Comparison of ENCODE assay signal across 11 cellular contexts in the genomic region with DNA sequence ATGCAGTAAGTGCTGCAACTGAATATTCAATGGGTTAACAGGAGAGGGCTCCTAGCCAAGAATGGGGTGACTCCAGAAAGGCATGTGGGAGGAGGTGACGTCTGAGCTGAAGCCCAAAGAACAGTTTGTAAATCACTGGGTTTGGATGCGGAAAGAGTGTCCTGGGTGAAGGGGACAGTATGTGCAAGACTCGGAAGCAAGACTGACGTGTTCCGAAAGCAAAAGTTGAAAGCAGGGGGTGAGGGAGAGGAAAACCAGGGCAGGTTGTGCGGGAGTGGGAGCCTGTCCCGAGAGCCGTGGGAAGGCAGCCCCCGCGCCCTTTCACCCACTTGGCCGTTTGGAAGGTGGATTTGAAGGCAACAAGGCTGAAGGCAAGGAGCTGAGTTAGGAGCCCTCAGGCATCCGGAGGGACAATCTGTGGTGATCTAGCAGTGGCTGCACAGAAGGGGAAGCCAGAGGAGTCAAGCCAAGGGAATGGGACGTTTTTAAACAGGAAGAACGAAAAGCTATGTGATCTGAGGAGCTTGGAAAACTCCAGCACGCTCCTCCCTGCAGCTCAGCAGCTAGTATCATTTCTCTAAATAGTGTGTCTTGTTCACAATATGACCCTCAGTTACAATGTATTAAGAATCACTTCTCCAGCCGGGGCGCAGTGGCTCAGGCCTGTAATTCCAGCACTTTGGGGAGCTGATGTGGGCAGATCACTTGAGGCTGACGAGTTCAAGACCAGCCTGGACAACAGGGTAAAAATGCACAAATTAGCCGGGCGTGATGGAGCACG. TPM values are rescaled to one million over a fixed set of nuclear protein-coding genes. Genes with fewer than 3 reads are reported as not detected.
DNase-seq lines count a peak whose midpoint lies in the region; ATAC-seq and TF ChIP-seq lines count a peak whose summit lies in the region.
"Had no signal": no experiment of that assay in that cellular context is flagged by ENCODE, and none has a peak within 500 bp of the region (broad histone marks: within the 10 kb centered on the region; RNA-seq: fewer than 3 reads in every experiment).

No MANE protein-coding gene starts in this region.

- H3K9me3 Mint-ChIP-seq in natural killer cell treated with Interleukin-12 subunit alpha and Interleukin-12 subunit beta and Interleukin-15 and Interleukin-18, amount 100 ng/mL, for 72 hours = no peaks in the 10 kb centered on the region
- no peaks in the 10 kb centered on the region for H3K9me3 Mint-ChIP-seq in natural killer cell
- H3K9me3 Mint-ChIP-seq in neural crest cell = no peaks in the 10 kb centered on the region
- no peaks in the 10 kb centered on the region for H3K9me3 Mint-ChIP-seq in activated CD8-positive, alpha-beta memory T cell treated with anti-CD3 and anti-CD28 coated beads, Interleukin-2, amount 10 ng/mL, durations not matched to agents 7 days and 5 days (ENCODE audit: low read depth)
- H3K9me3 Mint-ChIP-seq: memory B cell had no signal

- DNase-seq in natural killer cell treated with Interleukin-12 subunit alpha and Interleukin-12 subunit beta and Interleukin-15 and Interleukin-18, amount 100 ng/mL, for 72 hours (ENCODE audit: low spot score) = peak; percentile 22
- DNase-seq in natural killer cell (no peak), fibroblast of the conjunctiva (ENCODE audit: low read depth) (peak; percentile 27), neural crest cell (ENCODE audit: low read depth, low spot score) (no peak), aorta (peak in 1 of 2 donors; percentile 86), SKM-1 (lab: John Stamatoyannopoulos, UW; ENCODE audit: unreplicated experiment) (no peak)
- DNase-seq in activated CD8-positive, alpha-beta memory T cell treated with anti-CD3 and anti-CD28 coated beads, Interleukin-2, amount 10 ng/mL, durations not matched to agents 7 days and 5 days = no peak

- no peak for ATAC-seq in natural killer cell treated with Interleukin-12 subunit alpha and Interleukin-12 subunit beta and Interleukin-15 and Interleukin-18, amount 100 ng/mL, for 72 hours
- no peak for ATAC-seq in natural killer cell
- ATAC-seq in aorta (ENCODE audit: low FRiP score) = peak; percentile 79
- no peak for ATAC-seq in activated CD8-positive, alpha-beta memory T cell treated with anti-CD3 and anti-CD28 coated beads, Interleukin-2, amount 10 ng/mL, durations not matched to agents 7 days and 5 days
- no peak for ATAC-seq in GM21737 (IDR thresholded peaks at IDR 0.05; ENCODE audit: unreplicated experiment)

- peaks cover 7 to 9% of the 10 kb centered on the region in 2 donors for H3K27me3 Mint-ChIP-seq in natural killer cell treated with Interleukin-12 subunit alpha and Interleukin-12 subunit beta and Interleukin-15 and Interleukin-18, amount 100 ng/mL, for 72 hours
- H3K27me3 Mint-ChIP-seq in natural killer cell (ENCODE audit: low read depth in 2 of 2) (peaks cover 0 to 6% of the 10 kb centered on the region in 2 donors), neural crest cell (ENCODE audit: low read depth) (no peaks in the 10 kb centered on the region)
- peaks cover 11% of the 10 kb centered on the region for H3K27me3 Mint-ChIP-seq in activated CD8-positive, alpha-beta memory T cell treated with anti-CD3 and anti-CD28 coated beads, Interleukin-2, amount 10 ng/mL, durations not matched to agents 7 days and 5 days

- no peaks in the 10 kb centered on the region for H3K4me1 ChIP-seq in aorta (ENCODE audit: control insufficient read depth in 1 of 2, insufficient read depth in 2 of 2, low read length in 2 of 2)

- H3K4me3 Mint-ChIP-seq in natural killer cell treated with Interleukin-12 subunit alpha and Interleukin-12 subunit beta and Interleukin-15 and Interleukin-18, amount 100 ng/mL, for 72 hours = no peak overlapping the region
- H3K4me3 Mint-ChIP-seq in natural killer cell (no peak overlapping the region), neural crest cell (no peak overlapping the region)
- H3K4me3 Mint-ChIP-seq in activated CD8-positive, alpha-beta memory T cell treated with anti-CD3 and anti-CD28 coated beads, Interleukin-2, amount 10 ng/mL, durations not matched to agents 7 days and 5 days = no peak overlapping the region
- H3K4me3 Mint-ChIP-seq: memory B cell had no signal

- no peaks in the 10 kb centered on the region for H3K36me3 Mint-ChIP-seq in natural killer cell treated with Interleukin-12 subunit alpha and Interleukin-12 subunit beta and Interleukin-15 and Interleukin-18, amount 100 ng/mL, for 72 hours
- no peaks in the 10 kb centered on the region for H3K36me3 Mint-ChIP-seq in natural killer cell
- no peaks in the 10 kb centered on the region for H3K36me3 Mint-ChIP-seq in neural crest cell (ENCODE audit: low read depth)
- no peaks in the 10 kb centered on the region for H3K36me3 Mint-ChIP-seq in activated CD8-positive, alpha-beta memory T cell treated with anti-CD3 and anti-CD28 coated beads, Interleukin-2, amount 10 ng/mL, durations not matched to agents 7 days and 5 days
- H3K36me3 Mint-ChIP-seq: memory B cell had no signal

- no peaks in the 10 kb centered on the region for H3K36me3 ChIP-seq in aorta (ENCODE audit: control insufficient read depth in 1 of 2, insufficient read depth in 2 of 2, low read length in 1 of 2)

- no peak overlapping the region for H3K27ac Mint-ChIP-seq in natural killer cell treated with Interleukin-12 subunit alpha and Interleukin-12 subunit beta and Interleukin-15 and Interleukin-18, amount 100 ng/mL, for 72 hours
- no peak overlapping the region for H3K27ac Mint-ChIP-seq in natural killer cell
- H3K27ac Mint-ChIP-seq in neural crest cell (ENCODE audit: unreplicated experiment) = peak overlapping the region; percentile 64
- H3K27ac Mint-ChIP-seq in activated CD8-positive, alpha-beta memory T cell treated with anti-CD3 and anti-CD28 coated beads, Interleukin-2, amount 10 ng/mL, durations not matched to agents 7 days and 5 days = no peak overlapping the region
- H3K27ac Mint-ChIP-seq: memory B cell had no signal

- H3K4me1 Mint-ChIP-seq in natural killer cell treated with Interleukin-12 subunit alpha and Interleukin-12 subunit beta and Interleukin-15 and Interleukin-18, amount 100 ng/mL, for 72 hours (ENCODE audit: low read depth in 2 of 2) = no peaks in the 10 kb centered on the region
- H3K4me1 Mint-ChIP-seq in natural killer cell (no peaks in the 10 kb centered on the region), neural crest cell (peaks cover 29% of the 10 kb centered on the region)
- H3K4me1 Mint-ChIP-seq in activated CD8-positive, alpha-beta memory T cell treated with anti-CD3 and anti-CD28 coated beads, Interleukin-2, amount 10 ng/mL, durations not matched to agents 7 days and 5 days = peaks cover 7% of the 10 kb centered on the region

- peak overlapping the region in 1 of 2 donors; percentile 77 for H3K27ac ChIP-seq in aorta (ENCODE audit: low read depth in 1 of 2, low read length in 2 of 2)
- H3K27ac ChIP-seq: A549 had no signal

- H3K9me3 ChIP-seq in aorta (ENCODE audit: control insufficient read depth, low read length) = no peaks in the 10 kb centered on the region
- H3K9me3 ChIP-seq: A549 had no signal

- peak overlapping the region; percentile 14 to 43 for H3K4me3 ChIP-seq in aorta (ENCODE audit: low read length in 2 of 2)
- H3K4me3 ChIP-seq: A549 had no signal

- intact Hi-C loops in natural killer cell (cut with micrococcal nuclease) (no loop called here), aorta (cut with DNase I) (no loop called here)

- TF ChIP-seq CTCF in natural killer cell (IDR thresholded peaks at IDR 0.05) (no peak), neural crest cell (conservative IDR thresholded peaks at IDR 0.05) (no peak)

- no peaks in the 10 kb centered on the region for H3K27me3 ChIP-seq in aorta (ENCODE audit: control insufficient read depth in 1 of 2, insufficient read depth in 2 of 2, low read length in 1 of 2)

- WGBS in aorta, 2 donors = 18 to 20% methylated on average over 21 of the region's 21 CpGs

- CTCF ChIA-PET in activated CD8-positive, alpha-beta memory T cell treated with anti-CD3 and anti-CD28 coated beads, Interleukin-2, amount 10 ng/mL, durations not matched to agents 7 days and 5 days (lab: Charles Lee) = no interaction called here

RNA-seq across cellular contexts. Expression of a gene that starts 7.7 kb away (rescaled TPM):
- not detected for total RNA-seq in natural killer cell treated with Interleukin-12 subunit alpha and Interleukin-12 subunit beta and Interleukin-15 and Interleukin-18, amount 100 ng/mL, for 72 hours
- not detected for total RNA-seq in natural killer cell
- total RNA-seq in neural crest cell = 0.34 and 0.86 TPM in 2 replicates
- under 1 TPM; 0.33 to 0.52 TPM for total RNA-seq in aorta
- under 1 TPM in 1 of 2 donors, not detected in 1; 0.18 TPM for polyA plus RNA-seq in aorta
- total RNA-seq in activated CD8-positive, alpha-beta memory T cell treated with anti-CD3 and anti-CD28 coated beads, Interleukin-2, amount 10 ng/mL, durations not matched to agents 7 days and 5 days = not detected
- total RNA-seq: activated CD8-positive, alpha-beta memory T cell treated with anti-CD3 and anti-CD28 coated beads for 36 hours had no signal
- polyA plus RNA-seq: A549 had no signal

RNA-seq across cellular contexts. Expression of a gene that starts 57.5 kb away (rescaled TPM):
- 100 to 1,000 TPM; 122 to 163 TPM for total RNA-seq in natural killer cell treated with Interleukin-12 subunit alpha and Interleukin-12 subunit beta and Interleukin-15 and Interleukin-18, amount 100 ng/mL, for 72 hours
- total RNA-seq in natural killer cell = 10 to 100 TPM; 75.8 to 79.8 (median 76.4) TPM
- 59.2 and 63.9 TPM in 2 replicates for total RNA-seq in neural crest cell
- 100 to 1,000 TPM in 1 of 2 donors, 10 to 100 TPM in 1; 93.0 to 116 TPM for total RNA-seq in aorta
- 100 to 1,000 TPM; 137 to 163 TPM for polyA plus RNA-seq in aorta
- total RNA-seq in activated CD8-positive, alpha-beta memory T cell treated with anti-CD3 and anti-CD28 coated beads, Interleukin-2, amount 10 ng/mL, durations not matched to agents 7 days and 5 days = 10 to 100 TPM; 78.4 to 97.5 TPM

Comparison
In these comparisons a context has a peak if more than half of its experiments do, and no peak if none do; other contexts are left out.
1. DNase-seq: peak in natural killer cell treated with Interleukin-12 subunit alpha and Interleukin-12 subunit beta and Interleukin-15 and Interleukin-18, amount 100 ng/mL, for 72 hours (single experiment) and fibroblast of the conjunctiva (single experiment); none in natural killer cell (single experiment), neural crest cell (single experiment), activated CD8-positive, alpha-beta memory T cell treated with anti-CD3 and anti-CD28 coated beads, Interleukin-2, amount 10 ng/mL, durations not matched to agents 7 days and 5 days (single experiment) and SKM-1 (single experiment).